In the genomic region with DNA sequence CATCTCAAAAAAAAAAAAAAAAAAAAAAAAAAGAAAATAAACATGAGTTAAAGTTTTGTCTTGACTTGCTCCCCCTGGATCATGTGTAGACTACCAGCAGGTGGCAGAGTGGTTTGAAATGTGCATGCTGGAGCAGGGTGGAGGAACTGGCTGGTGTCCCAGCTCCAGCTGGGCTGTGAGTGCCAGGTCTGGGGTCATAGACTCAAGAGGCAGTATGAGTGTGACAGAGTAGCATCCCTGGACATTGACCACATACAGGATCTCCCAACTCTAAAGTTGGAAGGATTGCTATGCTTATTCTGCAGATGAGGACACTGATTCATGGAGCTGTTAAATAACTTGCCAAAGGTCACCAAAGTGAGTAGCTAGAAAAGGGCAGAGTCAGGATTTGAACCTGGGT, we compare ENCODE assay signal across 8 cellular contexts.
DNase-seq lines count a peak whose midpoint lies in the region; ATAC-seq and TF ChIP-seq lines count a peak whose summit lies in the region.

No MANE protein-coding gene starts in this region.

- H3K56ac ChIP-seq in H9 (ENCODE audit: insufficient read length, low read depth, low read length), result no peak overlapping the region

- no peak overlapping the region for H3K4me2 ChIP-seq in H9 (ENCODE audit: insufficient read depth, insufficient read length, low read length)

- H2BK12ac ChIP-seq in H9 (ENCODE audit: insufficient read length, low read depth, low read length), result no peak overlapping the region

- POLR2A ChIA-PET in AG04449 (lab: Yijun Ruan, JAX), result interaction anchor here (0.6 kb wide), 1 partner anchor 16 kb away, joined by 3 read pairs; no protein-coding TSS in a partner anchor

- no peak overlapping the region for H3T11ph ChIP-seq in H9 (ENCODE audit: low read length)

- no peak overlapping the region for H2BK120ac ChIP-seq in H9 (ENCODE audit: low read depth, low read length, poor library complexity, severe bottlenecking)

- H3K4me3 ChIP-seq in AG04449 (ENCODE audit: low read depth, low read length), result no peak overlapping the region
- H3K4me3 ChIP-seq in WI38 (ENCODE audit: low read depth, low read length), result no peak overlapping the region
- no peak overlapping the region for H3K4me3 ChIP-seq in ovary

- CTCF ChIA-PET in AG04449 (lab: Yijun Ruan, JAX), result interaction anchor here (1.2 to 1.7 kb wide), 2 partner anchors 14 to 267 kb away, joined by 3 read pairs; no protein-coding TSS in a partner anchor

- H3K36me3 Mint-ChIP-seq in H9 (ENCODE audit: insufficient read depth in 1 of 3, low read depth in 3 of 3), result no peaks in the 10 kb centered on the region

- H3K4ac ChIP-seq in H9 (ENCODE audit: low read depth, low read length), result no peak overlapping the region

- H4K8ac ChIP-seq in H9 (replicated peaks; ENCODE audit: insufficient read length, low read depth, low read length), result no peak overlapping the region

- H3K79me2 ChIP-seq in H9 (ENCODE audit: insufficient read depth, low read length), result no peaks in the 10 kb centered on the region

- H3K14ac ChIP-seq in H9 (ENCODE audit: insufficient read depth, low read length), result no peak overlapping the region

- H3K4me1 ChIP-seq in H9 (ENCODE audit: insufficient read depth, low read length) (no peaks in the 10 kb centered on the region), ovary (ENCODE audit: insufficient read depth) (no peaks in the 10 kb centered on the region)

- H4K5ac ChIP-seq in H9 (ENCODE audit: insufficient read length, low read depth, low read length), result no peak overlapping the region

- no peaks in the 10 kb centered on the region for H3K23me2 ChIP-seq in H9 (ENCODE audit: insufficient read length, low read depth, low read length, poor library complexity, severe bottlenecking)

- TF ChIP-seq EP300 in ovary (IDR thresholded peaks at IDR 0.05), result no peak

- H3K27ac Mint-ChIP-seq in H9, result peak overlapping the region in 1 of 3 experiments; percentile 51; a peak in 1 of 7 replicates

- no peak for ATAC-seq in GM21360 (IDR thresholded peaks at IDR 0.05; ENCODE audit: unreplicated experiment)

- no peak overlapping the region for H2BK20ac ChIP-seq in H9 (ENCODE audit: low read depth, low read length, poor library complexity, severe bottlenecking)

- no peak overlapping the region for H4K91ac ChIP-seq in H9 (ENCODE audit: insufficient read length, low read depth, low read length)

- no peak overlapping the region for H3K9ac ChIP-seq in H9 (ENCODE audit: extremely low read depth, insufficient read length, low read length)

- H3K23ac ChIP-seq in H9 (ENCODE audit: insufficient read length, low read depth, low read length), result no peak overlapping the region

- H3K9me3 ChIP-seq in H9 (ENCODE audit: control insufficient read depth, low read depth, low read length), result no peaks in the 10 kb centered on the region
- no peaks in the 10 kb centered on the region for H3K9me3 ChIP-seq in ovary

- no peaks in the 10 kb centered on the region for H3K9me3 Mint-ChIP-seq in H9

- TF ChIP-seq CTCF in AG04449 (IDR thresholded peaks at IDR 0.05; ENCODE audit: insufficient read depth, low read length, missing control alignments), result peak; percentile 29
- peak; percentile 57; the same call in 2 of the 3 replicates for TF ChIP-seq CTCF in H9 (conservative IDR thresholded peaks at IDR 0.05)
- TF ChIP-seq CTCF in WI38 (IDR thresholded peaks at IDR 0.05; ENCODE audit: low read depth, low read length), result peak; percentile 19; the same call in 1 of the 2 replicates
- no peak for TF ChIP-seq CTCF in ovary (IDR thresholded peaks at IDR 0.05)

- H3K18ac ChIP-seq in H9 (ENCODE audit: insufficient read length, low read depth, low read length), result no peak overlapping the region

- H2AK5ac ChIP-seq in H9 (ENCODE audit: insufficient read length, low read length), result no peak overlapping the region

- H2AFZ ChIP-seq in H9 (ENCODE audit: low read length), result no peak overlapping the region

- no peaks in the 10 kb centered on the region for H4K20me1 ChIP-seq in H9 (ENCODE audit: control insufficient read depth, insufficient read depth, insufficient read length)

- no peaks in the 10 kb centered on the region for H3K27me3 ChIP-seq in H9 (ENCODE audit: insufficient read depth, low read length)
- H3K27me3 ChIP-seq in ovary, result no peaks in the 10 kb centered on the region

- no peak overlapping the region for H3K27ac ChIP-seq in H9 (ENCODE audit: insufficient read length, low read depth, low read length)
- H3K27ac ChIP-seq in ovary, result no peak overlapping the region

- no peak for TF ChIP-seq POLR2A in ovary (IDR thresholded peaks at IDR 0.05)

- no peaks in the 10 kb centered on the region for H3K4me1 Mint-ChIP-seq in H9

- H3K79me1 ChIP-seq in H9 (ENCODE audit: insufficient read depth, low read depth, low read length, poor library complexity, severe bottlenecking), result no peaks in the 10 kb centered on the region

- peaks cover 1% of the 10 kb centered on the region for H3K27me3 Mint-ChIP-seq in H9 (ENCODE audit: low read depth)

- H2BK15ac ChIP-seq in H9 (ENCODE audit: low read depth, low read length), result no peak overlapping the region

- DNase-seq in AG04449 (ENCODE audit: low read depth, low spot score) (no peak), H9 (peak; percentile 55), hypothalamus (lab: John Stamatoyannopoulos, UW) (peak in 34 of 51 donors; percentile 1 to 69 (median 28)), Kasumi-1 (lab: John Stamatoyannopoulos, UW) (no peak), OCI-M2 (lab: John Stamatoyannopoulos, UW; ENCODE audit: unreplicated experiment) (no peak), ovary (no peak)

- H3K36me3 ChIP-seq in ovary, result no peaks in the 10 kb centered on the region

- H2BK5ac ChIP-seq in H9 (ENCODE audit: insufficient read length, low read length), result no peak overlapping the region

- H3K4me3 Mint-ChIP-seq in H9, result no peak overlapping the region

- intact Hi-C loops in ovary (cut with DNase I), result no loop called here

Comparison
In these comparisons a context has a peak if more than half of its experiments do, and no peak if none do; other contexts are left out.
1. DNase-seq: peak in H9 (single experiment) and hypothalamus (34 of 51); none in AG04449 (single experiment), Kasumi-1 (0 of 2), OCI-M2 (single experiment) and ovary (0 of 5).
2. CTCF ChIP-seq: peak in AG04449 (single experiment), H9 (single experiment) and WI38 (single experiment); none in ovary (0 of 3).